Comparison of ENCODE assay signal across 9 cellular contexts in the genomic region with DNA sequence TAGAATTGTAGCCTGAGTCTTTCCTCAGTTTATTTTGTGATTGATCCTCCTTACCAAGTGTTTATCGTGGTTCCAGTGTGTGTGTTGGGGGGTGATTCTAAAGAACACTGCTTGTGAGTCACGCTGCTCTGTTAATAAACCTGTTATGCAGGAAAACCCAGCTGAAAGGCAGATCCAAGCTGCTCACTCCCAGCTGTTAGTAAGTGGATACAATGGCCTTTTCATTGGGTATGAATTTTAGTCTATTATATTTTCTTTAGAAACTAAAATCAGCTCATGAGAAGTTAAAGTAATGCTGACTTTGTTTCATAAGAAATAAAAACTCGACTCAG. TPM values are rescaled to one million over a fixed set of nuclear protein-coding genes. Genes with fewer than 3 reads are reported as not detected.
DNase-seq lines count a peak whose midpoint lies in the region; ATAC-seq, FAIRE-seq and TF ChIP-seq lines count a peak whose summit lies in the region.
"Had no signal": no experiment of that assay in that cellular context is flagged by ENCODE, and none has a peak within 500 bp of the region (broad histone marks: within the 10 kb centered on the region; RNA-seq: fewer than 3 reads in every experiment).

No MANE protein-coding gene starts in this region.

- H3K9me3 Mint-ChIP-seq in astrocyte (ENCODE audit: unreplicated experiment) = no peaks in the 10 kb centered on the region

- H3K4me3 ChIP-seq in left ventricle myocardium inferior (no peak overlapping the region), astrocyte (ENCODE audit: insufficient read depth, low read depth, low read length) (peak overlapping the region; percentile 58), left lung (no peak overlapping the region), vagina (no peak overlapping the region)

- H3K27ac ChIP-seq in left ventricle myocardium inferior (replicated peaks) (peak overlapping the region; percentile 85), astrocyte (ENCODE audit: low read depth, low read length) (peak overlapping the region; percentile 100), left lung (peak overlapping the region; percentile 89 to 97), vagina (peak overlapping the region; percentile 81)

- no peak for DNase-seq in left ventricle myocardium inferior
- DNase-seq in Right ventricle myocardium superior = no peak
- DNase-seq in astrocyte (ENCODE audit: low read depth) = peak; percentile 92
- DNase-seq in left lung = no peak
- DNase-seq in vagina (ENCODE audit: extremely low spot score in 2 of 2) = no peak
- no peak for DNase-seq in ecto neural progenitor cell (ENCODE audit: low spot score)
- no peak for DNase-seq in UCSD-AML1 (lab: John Stamatoyannopoulos, UW; ENCODE audit: unreplicated experiment)
- DNase-seq: activated gamma-delta T cell had no signal

- H3K27ac Mint-ChIP-seq in astrocyte (ENCODE audit: unreplicated experiment) = peak overlapping the region; percentile 99

- TF ChIP-seq POLR2A in vagina (IDR thresholded peaks at IDR 0.05) = no peak

- H3K36me3 Mint-ChIP-seq in astrocyte (ENCODE audit: low read depth, unreplicated experiment) = no peaks in the 10 kb centered on the region

- ATAC-seq in Right ventricle myocardium superior (ENCODE audit: poor library complexity) = no peak
- ATAC-seq in left lung = peak; percentile 77
- no peak for ATAC-seq in GM18519 (IDR thresholded peaks at IDR 0.05; ENCODE audit: low FRiP score, unreplicated experiment)

- H3K27me3 ChIP-seq in left ventricle myocardium inferior (ENCODE audit: low read depth) (no peaks in the 10 kb centered on the region), astrocyte (ENCODE audit: insufficient read depth, low read length) (no peaks in the 10 kb centered on the region), left lung (no peaks in the 10 kb centered on the region), vagina (no peaks in the 10 kb centered on the region)

- H3K9ac ChIP-seq in astrocyte (ENCODE audit: low read length) = peak overlapping the region; percentile 90

- H3K27me3 Mint-ChIP-seq in astrocyte (ENCODE audit: low read depth, unreplicated experiment) = no peaks in the 10 kb centered on the region

- intact Hi-C loops in left ventricle myocardium inferior (cut with micrococcal nuclease) = no loop called here
- intact Hi-C loops in Right ventricle myocardium superior (cut with DNase I) = no loop called here
- intact Hi-C loops in left lung (cut with DNase I) = no loop called here
- intact Hi-C loops in vagina (cut with DNase I) = no loop called here

- no peaks in the 10 kb centered on the region for H3K79me2 ChIP-seq in astrocyte (ENCODE audit: insufficient read depth, low read length)

- H4K20me1 ChIP-seq in astrocyte (ENCODE audit: insufficient read depth, low read length) = no peaks in the 10 kb centered on the region

- peak; percentile 45 for FAIRE-seq in astrocyte (lab: Jason Lieb, UNC)

- no peak overlapping the region for H3K4me3 Mint-ChIP-seq in astrocyte (ENCODE audit: unreplicated experiment)

- H3K9me3 ChIP-seq in left ventricle myocardium inferior (replicated peaks) (no peaks in the 10 kb centered on the region), astrocyte (ENCODE audit: insufficient read depth, low read depth, low read length) (no peaks in the 10 kb centered on the region), left lung (no peaks in the 10 kb centered on the region), vagina (no peaks in the 10 kb centered on the region)

- peak overlapping the region; percentile 87 for H3K4me2 ChIP-seq in astrocyte (ENCODE audit: low read length)

- peaks cover 41% of the 10 kb centered on the region for H3K4me1 ChIP-seq in left ventricle myocardium inferior
- H3K4me1 ChIP-seq in astrocyte (ENCODE audit: insufficient read depth, low read length) = peaks cover 32% of the 10 kb centered on the region
- H3K4me1 ChIP-seq in left lung = peaks cover 20 to 34% of the 10 kb centered on the region in 2 donors
- H3K4me1 ChIP-seq in vagina = peaks cover 30% of the 10 kb centered on the region

- H3K36me3 ChIP-seq in left ventricle myocardium inferior (no peaks in the 10 kb centered on the region), astrocyte (ENCODE audit: insufficient read depth, low read length) (no peaks in the 10 kb centered on the region), left lung (no peaks in the 10 kb centered on the region), vagina (no peaks in the 10 kb centered on the region)

- H2AFZ ChIP-seq in astrocyte (ENCODE audit: low read depth, low read length) = peak overlapping the region; percentile 30

- H3K4me1 Mint-ChIP-seq in astrocyte (ENCODE audit: low read depth, unreplicated experiment) = peaks cover 45% of the 10 kb centered on the region

- no peak for TF ChIP-seq CTCF in left ventricle myocardium inferior (IDR thresholded peaks at IDR 0.05; ENCODE audit: borderline replicate concordance)
- TF ChIP-seq CTCF in astrocyte (IDR thresholded peaks at IDR 0.05; ENCODE audit: insufficient read depth, low read depth, low read length) = no peak
- TF ChIP-seq CTCF in left lung (IDR thresholded peaks at IDR 0.05) = no peak
- no peak for TF ChIP-seq CTCF in vagina (IDR thresholded peaks at IDR 0.05)

RNA-seq across cellular contexts. Expression of a gene that starts 12.2 kb away (rescaled TPM):
- total RNA-seq in left ventricle myocardium inferior (635 TPM), Right ventricle myocardium superior (860 TPM), astrocyte (542 and 552 TPM in 2 replicates), left lung (100 to 1,000 TPM; 504 to 551 TPM), vagina (326 TPM)

RNA-seq across cellular contexts. Expression of a gene that starts 26.5 kb away (rescaled TPM):
- total RNA-seq in left ventricle myocardium inferior (0.66 TPM), Right ventricle myocardium superior (0.73 TPM), astrocyte (3.7 and 4.2 TPM in 2 replicates), left lung (1 to 10 TPM; 1.9 TPM), vagina (0.49 TPM)
